2 cellular contexts compared by ENCODE assay signal in the genomic region with DNA sequence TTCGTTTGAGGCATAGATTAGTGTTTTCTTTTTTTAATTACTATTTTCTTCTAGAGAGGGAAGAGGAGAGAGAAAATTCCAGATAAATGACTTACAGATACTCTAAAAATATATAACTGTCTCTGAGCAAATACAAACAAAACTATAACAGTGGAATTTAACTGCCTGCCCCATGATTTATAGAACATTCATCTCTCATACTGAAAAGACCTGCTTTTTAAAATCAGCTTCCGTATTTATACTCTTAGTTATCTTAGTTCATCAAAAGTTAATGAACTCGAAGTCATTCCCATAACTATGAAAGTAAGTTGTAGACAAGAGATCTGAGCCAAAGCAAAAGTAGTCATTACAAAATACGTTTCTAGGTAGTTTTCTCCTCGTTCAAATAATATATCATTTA.
TF ChIP-seq lines count a peak whose summit lies in the region.

No MANE protein-coding gene starts in this region.

TF ChIP-seq in SK-N-SH, 30 proteins besides CTCF, POLR2A, EP300 and RAD21 (continued from another document):
- no peak for TF ChIP-seq POLR2AphosphoS5 (IDR thresholded peaks at IDR 0.05; ENCODE audit: low read depth, low read length)
TF ChIP-seq in SK-N-SH: peak in this region for 0.

TF ChIP-seq in SK-N-SH treated with all-trans-retinoic acid at 6 μM for 48 hours, 23 proteins besides CTCF, POLR2A, EP300 and RAD21 (continued from another document):
- TF ChIP-seq, protein P1, sequence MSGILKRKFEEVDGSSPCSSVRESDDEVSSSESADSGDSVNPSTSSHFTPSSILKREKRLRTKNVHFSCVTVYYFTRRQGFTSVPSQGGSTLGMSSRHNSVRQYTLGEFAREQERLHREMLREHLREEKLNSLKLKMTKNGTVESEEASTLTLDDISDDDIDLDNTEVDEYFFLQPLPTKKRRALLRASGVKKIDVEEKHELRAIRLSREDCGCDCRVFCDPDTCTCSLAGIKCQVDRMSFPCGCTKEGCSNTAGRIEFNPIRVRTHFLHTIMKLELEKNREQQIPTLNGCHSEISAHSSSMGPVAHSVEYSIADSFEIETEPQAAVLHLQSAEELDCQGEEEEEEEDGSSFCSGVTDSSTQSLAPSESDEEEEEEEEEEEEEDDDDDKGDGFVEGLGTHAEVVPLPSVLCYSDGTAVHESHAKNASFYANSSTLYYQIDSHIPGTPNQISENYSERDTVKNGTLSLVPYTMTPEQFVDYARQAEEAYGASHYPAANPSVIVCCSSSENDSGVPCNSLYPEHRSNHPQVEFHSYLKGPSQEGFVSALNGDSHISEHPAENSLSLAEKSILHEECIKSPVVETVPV (CRISPR knock-in tag; IDR thresholded peaks at IDR 0.05): no peak
- TF ChIP-seq ISL1 (CRISPR knock-in tag; IDR thresholded peaks at IDR 0.05): no peak
- TF ChIP-seq ZNF8 (CRISPR knock-in tag; IDR thresholded peaks at IDR 0.05): no peak
- no peak for TF ChIP-seq TCF4 (CRISPR knock-in tag; IDR thresholded peaks at IDR 0.05; ENCODE audit: borderline replicate concordance)
- TF ChIP-seq ZNF70 (CRISPR knock-in tag; IDR thresholded peaks at IDR 0.05): no peak
